ENCODE assay signal across 8 cellular contexts in genomic region chr1:211133393-211133840, GRCh38. TPM values are rescaled to one million over a fixed set of nuclear protein-coding genes. Genes with fewer than 3 reads are reported as not detected.
DNase-seq lines count a peak whose midpoint lies in the region; ATAC-seq, FAIRE-seq and TF ChIP-seq lines count a peak whose summit lies in the region.

No MANE protein-coding gene starts in this region.

- no peaks in the 10 kb centered on the region for H3K79me2 ChIP-seq in GM12878 (ENCODE audit: control insufficient read depth, insufficient read depth, low read length)

- POLR2A ChIA-PET in GM12878 (lab: Charles Lee), result no interaction called here

- SMC1A ChIA-PET in GM12878 (lab: Charles Lee; ENCODE audit: uncharacterized antibody, unreplicated experiment), result interaction anchor here (1.4 to 3.2 kb wide), 2 partner anchors 552 to 725 kb away, joined by 5 to 12 read pairs; no protein-coding TSS in a partner anchor

- no peaks in the 10 kb centered on the region for H3K36me3 ChIP-seq in GM12878 (ENCODE audit: control insufficient read depth in 2 of 2, insufficient read depth in 2 of 2, low read length in 1 of 2)

- TF ChIP-seq RAD21 in GM12878 (IDR thresholded peaks at IDR 0.05; ENCODE audit: insufficient read depth, low read depth, low read length), result no peak

- H3K4me2 ChIP-seq in GM12878 (ENCODE audit: control insufficient read depth, insufficient read depth), result peak overlapping the region; percentile 55; the same call in 1 of the 2 replicates

- in situ Hi-C loops in GM12878 (cut with MboI), result loop anchor here (5.0 kb wide), 2 partner anchors 546 to 726 kb away; no protein-coding TSS in a partner anchor

- CTCF ChIA-PET in GM12878 (lab: Yijun Ruan, JAX), result interaction anchor here (1.0 to 5.7 kb wide), 12 partner anchors 11 to 1273 kb away, joined by 4 to 46 read pairs (median 6); no protein-coding TSS in a partner anchor

- no peak for TF ChIP-seq CTCF in GM12878 (IDR thresholded peaks at IDR 0.05 in 2 of 3, conservative IDR thresholded peaks at IDR 0.05 in 1 of 3; ENCODE audit: control insufficient read depth in 2 of 3, extremely low read depth in 1 of 3, insufficient read depth in 1 of 3, low read depth in 3 of 3, low read length in 3 of 3)

- no peak for TF ChIP-seq POLR2A in GM12878 (IDR thresholded peaks at IDR 0.05; ENCODE audit: low read depth, low read length)

- H3K4me1 ChIP-seq in GM12878 (ENCODE audit: control insufficient read depth, insufficient read depth, low read length), result no peaks in the 10 kb centered on the region

- 36% methylated on average over 32 of the region's 32 CpGs for WGBS in GM12878 (ENCODE audit: insufficient coverage, insufficient replicate concordance, low lambda C conversion rate, missing lambda C conversion rate)

- no peak overlapping the region for H3K27ac ChIP-seq in GM12878 (ENCODE audit: control insufficient read depth, insufficient read depth)
- no peak overlapping the region for H3K27ac ChIP-seq in skin epidermis

- DNase-seq in activated CD4-positive, CD25-positive, alpha-beta regulatory T cell treated with anti-CD3 and anti-CD28 coated beads, Interleukin-2, amount 50 U/mL, for 72 hours, result no peak
- DNase-seq in NCI-H2171 treated with DMSO at 0.1 percent for 48 hours (lab: John Stamatoyannopoulos, UW) (peak; percentile 77), GM12878 (ENCODE audit: low read depth, low spot score) (no peak), DMS114 treated with DMSO at 0.1 percent for 48 hours (lab: John Stamatoyannopoulos, UW; ENCODE audit: unreplicated experiment) (no peak)

- no peak overlapping the region for H3K9ac ChIP-seq in GM12878 (ENCODE audit: control insufficient read depth, insufficient read depth, low read length)

- intact Hi-C loops in GM12878 (cut with micrococcal nuclease; ENCODE audit: unreplicated experiment), result no loop called here

- no peak for TF ChIP-seq EP300 in GM12878 (IDR thresholded peaks at IDR 0.05; ENCODE audit: borderline replicate concordance in 1 of 2, control insufficient read depth in 1 of 2, low read depth in 2 of 2, low read length in 2 of 2)

- RAD21 ChIA-PET in GM12878 (lab: Charles Lee; ENCODE audit: unreplicated experiment), result interaction anchor here (1.0 to 3.1 kb wide), 5 partner anchors 551 to 988 kb away, joined by 3 to 48 read pairs (median 6); no protein-coding TSS in a partner anchor

- peaks cover 0 to 4% of the 10 kb centered on the region in 2 experiments; a peak in 2 of 4 replicates for H3K27me3 ChIP-seq in GM12878 (replicated peaks in 1 of 2; ENCODE audit: control insufficient read depth in 2 of 2, insufficient read depth in 2 of 2, low read length in 1 of 2)

- no TSS peak for BruUV-seq in GM12878 (replicated peaks; lab: Mats Ljungman, UMichigan)

- H3K9me3 ChIP-seq in GM12878 (replicated peaks; ENCODE audit: control insufficient read depth, insufficient read depth, low read length) (no peaks in the 10 kb centered on the region), iPS-18c (ENCODE audit: control insufficient read depth, insufficient read depth, low read length) (no peaks in the 10 kb centered on the region)

- no peak for FAIRE-seq in GM12878 (lab: Jason Lieb, UNC)

- peak; percentile 20 to 22 for ATAC-seq in activated CD4-positive, CD25-positive, alpha-beta regulatory T cell treated with anti-CD3 and anti-CD28 coated beads, Interleukin-2, amount 50 U/mL, for 24 hours
- ATAC-seq in GM12878, result no peak; the same call in 2 of the 3 replicates
- no peak for ATAC-seq in GM18502 (IDR thresholded peaks at IDR 0.05; ENCODE audit: poor library complexity, unreplicated experiment)

- no peaks in the 10 kb centered on the region for H4K20me1 ChIP-seq in GM12878 (ENCODE audit: control insufficient read depth, insufficient read depth)

- H2AFZ ChIP-seq in GM12878 (ENCODE audit: control insufficient read depth, low read depth, low read length), result no peak overlapping the region

- H3K4me3 ChIP-seq in GM12878, result no peak overlapping the region
- H3K4me3 ChIP-seq in iPS-18c (ENCODE audit: insufficient read depth, low read depth, low read length), result peak overlapping the region; percentile 64
- peak overlapping the region; percentile 7 to 43 (median 20) for H3K4me3 ChIP-seq in skin epidermis

TF ChIP-seq in GM12878, 131 proteins besides CTCF, POLR2A, EP300 and RAD21 (continues in another document):
- TF ChIP-seq REST (IDR thresholded peaks at IDR 0.05; ENCODE audit: low read depth, low read length) (no peak), NFXL1 (IDR thresholded peaks at IDR 0.05; ENCODE audit: borderline replicate concordance) (no peak), RB1 (IDR thresholded peaks at IDR 0.05; ENCODE audit: borderline replicate concordance) (no peak), SMARCA5 (IDR thresholded peaks at IDR 0.05) (no peak), USF1 (IDR thresholded peaks at IDR 0.05; ENCODE audit: borderline replicate concordance, extremely low read length, insufficient read depth, low read depth, low read length) (no peak), NFIC (IDR thresholded peaks at IDR 0.05; ENCODE audit: low read depth, low read length) (no peak), PAX8 (IDR thresholded peaks at IDR 0.05) (no peak), ZBED1 (IDR thresholded peaks at IDR 0.05; ENCODE audit: borderline replicate concordance) (no peak), GATAD2B (conservative IDR thresholded peaks at IDR 0.05; ENCODE audit: low read depth) (no peak), SKIL (IDR thresholded peaks at IDR 0.05; ENCODE audit: low read depth, poor library complexity, severe bottlenecking) (no peak), JUND (IDR thresholded peaks at IDR 0.05; ENCODE audit: low read depth, low read length) (no peak), YBX1 (IDR thresholded peaks at IDR 0.05) (no peak)

RNA-seq across cellular contexts. Expression of gene KCNH1, which starts 0.5 kb away (rescaled TPM):
- total RNA-seq in GM12878 (2013; cell fraction: nucleolus; rRNA removed), result not detected in 2 replicates
- total RNA-seq in GM12878 (2014; rRNA removed), result not detected in 2 replicates
- total RNA-seq in GM12878 (2014; rRNA removed; fragmentation: Illumina TruSeq; extraction: Trizol), result not detected in 2 replicates
- not detected in 2 replicates for total RNA-seq in GM12878 (2021)
- not detected for polyA plus RNA-seq in GM12878 (2011; ENCODE audit: low read depth)
- 0.04 TPM in 1 of 2 replicates, not detected in the other for polyA plus RNA-seq in GM12878 (2011; rRNA removed)
- polyA plus RNA-seq in GM12878 (2011; cell fraction: cytosol; rRNA removed), result 0.02 and 0.04 TPM in 2 replicates
- 0.04 and 0.06 TPM in 2 replicates for polyA plus RNA-seq in GM12878 (2011; cell fraction: nucleus; rRNA removed)
- 0.10 TPM in 1 of 2 replicates, not detected in the other for polyA plus RNA-seq in GM12878 (2012)
- 0.04 TPM in 1 of 2 replicates, not detected in the other for polyA plus RNA-seq in GM12878 (2014; fragmentation: Illumina TruSeq; extraction: Trizol)
- polyA plus RNA-seq in GM12878 (2014; fragmentation: Nextera tagmentation; extraction: Ambion mirVana), result under 1 TPM in 1 of 2 experiments, not detected in 1; 0.02 TPM
- not detected in 2 replicates for polyA plus RNA-seq in GM12878 (2014; rRNA removed)
- polyA plus RNA-seq in GM12878 (2016; fragmentation: Nextera tagmentation; extraction: Ambion mirVana), result not detected
- polyA minus RNA-seq in GM12878 (2011; rRNA and poly(A)+ RNA removed), result 0.05 and 0.15 TPM in 2 replicates
- 0.94 TPM in 1 of 2 replicates, not detected in the other for polyA minus RNA-seq in GM12878 (2011; cell fraction: cytosol; rRNA and poly(A)+ RNA removed)
- polyA minus RNA-seq in GM12878 (2011; cell fraction: nucleus; rRNA and poly(A)+ RNA removed), result 0.12 and 0.67 TPM in 2 replicates

Comparison
In these comparisons a context has a peak if more than half of its experiments do, and no peak if none do; other contexts are left out.
1. ATAC-seq: peak in activated CD4-positive, CD25-positive, alpha-beta regulatory T cell treated with anti-CD3 and anti-CD28 coated beads, Interleukin-2, amount 50 U/mL, for 24 hours (2 of 2); none in GM12878 (single experiment) and GM18502 (single experiment).